ENCODE assay signal across 22 cellular contexts in the genomic region with DNA sequence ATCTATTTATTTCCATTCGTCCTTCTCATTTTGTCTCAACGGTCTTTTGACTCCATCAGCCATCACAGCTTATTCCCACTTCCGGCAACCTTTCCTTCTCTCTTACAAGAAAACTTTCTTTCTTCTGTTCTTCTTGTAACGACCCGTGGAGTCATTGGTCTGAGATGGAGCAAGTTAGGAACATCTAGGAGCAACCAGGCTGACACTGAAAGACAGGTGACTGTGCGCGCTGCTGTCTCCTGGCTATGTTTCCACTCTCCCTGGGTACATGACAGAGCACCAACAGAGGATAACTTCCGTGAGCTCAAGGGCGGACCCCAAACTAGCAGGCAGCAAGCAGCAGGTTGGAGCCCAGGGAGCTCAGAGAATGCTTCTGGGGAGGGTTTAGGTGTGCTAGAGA. TPM values are rescaled to one million over a fixed set of nuclear protein-coding genes. Genes with fewer than 3 reads are reported as not detected.
A peak's percentile ranks its signal among the peaks of the same experiment; 100 is the strongest.
DNase-seq lines count a peak whose midpoint lies in the region; ATAC-seq, FAIRE-seq and TF ChIP-seq lines count a peak whose summit lies in the region.
"Had no signal": no experiment of that assay in that cellular context is flagged by ENCODE, and none has a peak within 500 bp of the region (broad histone marks: within the 10 kb centered on the region; RNA-seq: fewer than 3 reads in every experiment).

No MANE protein-coding gene starts in this region.

- CTCF ChIA-PET in AG04449 (lab: Yijun Ruan, JAX) (interaction anchor here (1.0 to 2.2 kb wide), 5 partner anchors 12 to 48 kb away, joined by 3 to 9 read pairs (median 4); no protein-coding TSS in a partner anchor), T-cell (lab: Charles Lee) (no interaction called here)

- no peaks in the 10 kb centered on the region for H3K9me1 ChIP-seq in keratinocyte (ENCODE audit: control insufficient read depth, extremely low read depth, insufficient read depth, low read length)

- ATAC-seq in T-cell (replicated peaks in 1 of 4) (no peak), GM18861 (IDR thresholded peaks at IDR 0.05; ENCODE audit: unreplicated experiment) (no peak), GM18873 (IDR thresholded peaks at IDR 0.05; ENCODE audit: low FRiP score, unreplicated experiment) (no peak)
- ATAC-seq: A549 had no signal

- peaks cover 38 to 48% (median 41%) of the 10 kb centered on the region in 3 donors for H3K4me1 Mint-ChIP-seq in T-cell

- H3K27ac Mint-ChIP-seq in T-cell = no peak overlapping the region
- H3K27ac Mint-ChIP-seq: activated CD4-positive, alpha-beta T cell treated with anti-CD3 and anti-CD28 coated beads, Interleukin-2, amount 10 ng/mL, durations not matched to agents 7 days and 5 days; brain; CD8-positive, alpha-beta memory T cell; IgD-negative memory B cell; stimulated activated naive CD8-positive, alpha-beta T cell treated with anti-CD3 and anti-CD28 coated beads, Interleukin-15, Interleukin-2, amounts not matched to agents 100 ng/mL and 50 ng/mL, for 24 hours had no signal

- H3K79me2 ChIP-seq in keratinocyte (ENCODE audit: control insufficient read depth, insufficient read depth, low read length) = no peaks in the 10 kb centered on the region

- no peak overlapping the region for H3K9ac ChIP-seq in keratinocyte (ENCODE audit: control insufficient read depth, extremely low read depth, insufficient read depth, low read length)

- H3K9me3 Mint-ChIP-seq in T-cell = no peaks in the 10 kb centered on the region
- H3K9me3 Mint-ChIP-seq: activated CD4-positive, alpha-beta T cell treated with anti-CD3 and anti-CD28 coated beads, Interleukin-2, amount 10 ng/mL, durations not matched to agents 7 days and 5 days; IgD-negative memory B cell; stimulated activated naive CD8-positive, alpha-beta T cell treated with anti-CD3 and anti-CD28 coated beads, Interleukin-15, Interleukin-2, amounts not matched to agents 100 ng/mL and 50 ng/mL, for 24 hours had no signal

- no peaks in the 10 kb centered on the region for H4K20me1 ChIP-seq in keratinocyte (ENCODE audit: control insufficient read depth, extremely low read depth, insufficient read depth, low read length)

- H3K27me3 Mint-ChIP-seq in T-cell = peaks cover 70 to 72% of the 10 kb centered on the region in 2 donors

- H3K36me3 Mint-ChIP-seq in T-cell = no peaks in the 10 kb centered on the region
- H3K36me3 Mint-ChIP-seq: brain; CD8-positive, alpha-beta memory T cell; IgD-negative memory B cell had no signal

- DNase-seq in AG04449 (ENCODE audit: low read depth, low spot score) = no peak
- no peak for DNase-seq in HFF-Myc (ENCODE audit: extremely low read depth, low read depth)
- DNase-seq in astrocyte of the hippocampus (ENCODE audit: low read depth, low spot score) = peak; percentile 56
- no peak for DNase-seq in keratinocyte (ENCODE audit: low read depth, low spot score)
- DNase-seq in T-cell = no peak
- DNase-seq in SJCRH30 = no peak
- DNase-seq: activated CD4-positive, alpha-beta T cell treated with anti-CD3 and anti-CD28 coated beads, Interleukin-2, amount 10 ng/mL, durations not matched to agents 7 days and 5 days; activated naive CD4-positive, alpha-beta T cell; CD8-positive, alpha-beta memory T cell; dermis blood vessel endothelial cell; DMS79 treated with DMSO at 0.1 percent for 48 hours; erythroblast; heart right ventricle; kidney; NCI-H774; upper lobe of right lung had no signal

- no peaks in the 10 kb centered on the region for H3K9me3 ChIP-seq in keratinocyte (ENCODE audit: control insufficient read depth, low read depth, low read length)
- no peaks in the 10 kb centered on the region for H3K9me3 ChIP-seq in SJCRH30 (replicated peaks)
- H3K9me3 ChIP-seq: A549, heart right ventricle, upper lobe of right lung had no signal

- H3K36me3 ChIP-seq in keratinocyte (ENCODE audit: control insufficient read depth in 2 of 2, extremely low read depth in 1 of 2, insufficient read depth in 2 of 2, low read length in 2 of 2) (no peaks in the 10 kb centered on the region), SJCRH30 (no peaks in the 10 kb centered on the region)
- H3K36me3 ChIP-seq: heart right ventricle, upper lobe of right lung had no signal

- peak overlapping the region in 1 of 3 donors; percentile 87 for H3K4me3 Mint-ChIP-seq in T-cell
- H3K4me3 Mint-ChIP-seq: activated CD4-positive, alpha-beta T cell treated with anti-CD3 and anti-CD28 coated beads, Interleukin-2, amount 10 ng/mL, durations not matched to agents 7 days and 5 days; stimulated activated naive CD8-positive, alpha-beta T cell treated with anti-CD3 and anti-CD28 coated beads, Interleukin-15, Interleukin-2, amounts not matched to agents 100 ng/mL and 50 ng/mL, for 24 hours had no signal

- POLR2A ChIA-PET in AG04449 (lab: Yijun Ruan, JAX) = interaction anchor here (1.0 kb wide), 1 partner anchor 66 kb away, joined by 3 read pairs; the partner anchor contains the start of gene CFAP299
- POLR2A ChIA-PET in T-cell (lab: Charles Lee) = no interaction called here

- H3K4me1 ChIP-seq in keratinocyte (ENCODE audit: control insufficient read depth, extremely low read depth, insufficient read depth, low read length) (peaks cover 13% of the 10 kb centered on the region), SJCRH30 (peaks cover 3% of the 10 kb centered on the region; the same call in 1 of the 2 replicates)
- H3K4me1 ChIP-seq: A549 had no signal

- H2AFZ ChIP-seq in keratinocyte (ENCODE audit: control insufficient read depth, low read length) = peak overlapping the region; percentile 38

- dilution Hi-C loops in keratinocyte (cut with MboI; ENCODE audit: extremely low pct_ligation_motif_present, low sequenced_read_pairs) = no loop called here

- H3K4me2 ChIP-seq in keratinocyte (ENCODE audit: control insufficient read depth, extremely low read depth, insufficient read depth, low read depth, low read length) = peak overlapping the region; percentile 74
- H3K4me2 ChIP-seq: A549 had no signal

- peak; percentile 49 for FAIRE-seq in keratinocyte (lab: Jason Lieb, UNC)
- FAIRE-seq: A549, kidney had no signal

- H3K27me3 ChIP-seq in keratinocyte (ENCODE audit: control insufficient read depth, extremely low read depth, insufficient read depth, low read length) = peaks cover 38% of the 10 kb centered on the region
- H3K27me3 ChIP-seq in SJCRH30 = no peaks in the 10 kb centered on the region

- TF ChIP-seq CTCF in AG04449 (IDR thresholded peaks at IDR 0.05; ENCODE audit: insufficient read depth, low read length, missing control alignments) (no peak), HFF-Myc (IDR thresholded peaks at IDR 0.05; ENCODE audit: low read depth, low read length, missing control alignments) (no peak), keratinocyte (optimal IDR thresholded peaks at IDR 0.05 in 1 of 3, IDR thresholded peaks at IDR 0.05 in 1 of 3, conservative IDR thresholded peaks at IDR 0.05 in 1 of 3; ENCODE audit: extremely low read depth in 1 of 3, insufficient read depth in 2 of 3, low read length in 3 of 3) (no peak)

- peak overlapping the region; percentile 92 for H3K4me3 ChIP-seq in AG04449 (ENCODE audit: low read depth, low read length)
- H3K4me3 ChIP-seq in HFF-Myc (replicated peaks; ENCODE audit: low read depth, low read length) = peak overlapping the region; percentile 86
- peak overlapping the region in 1 of 3 experiments; percentile 8 for H3K4me3 ChIP-seq in keratinocyte (ENCODE audit: control insufficient read depth in 2 of 3, extremely low read depth in 1 of 3, insufficient read depth in 2 of 3, low read depth in 1 of 3, low read length in 3 of 3)
- no peak overlapping the region for H3K4me3 ChIP-seq in SJCRH30
- H3K4me3 ChIP-seq: A549, heart right ventricle, upper lobe of right lung had no signal

- H3K27ac ChIP-seq in keratinocyte (ENCODE audit: control insufficient read depth, insufficient read depth, low read length) (no peak overlapping the region), SJCRH30 (no peak overlapping the region)
- H3K27ac ChIP-seq: A549, heart right ventricle, upper lobe of right lung had no signal

RNA-seq across cellular contexts. Expression of gene FGF5, which starts 2.5 kb away (rescaled TPM):
- 3.9 to 5.4 TPM (median 4.4 TPM) in 3 replicates for polyA plus RNA-seq in keratinocyte
- 1.9 TPM for polyA plus RNA-seq in keratinocyte (2011; ENCODE audit: low read depth)
- polyA plus RNA-seq in keratinocyte (2011; cell fraction: cytosol; rRNA removed) = 4.4 and 6.0 TPM in 2 replicates
- 4.9 and 5.1 TPM in 2 replicates for polyA plus RNA-seq in keratinocyte (2011; cell fraction: nucleus; rRNA removed)
- polyA plus RNA-seq in keratinocyte (2012; ENCODE audit: low replicate concordance) = 1.0 and 5.1 TPM in 2 replicates
- polyA minus RNA-seq in keratinocyte = 4.7 to 8.3 TPM (median 5.6 TPM) in 3 replicates
- 12.3 TPM for polyA minus RNA-seq in keratinocyte (2011; cell fraction: cytosol; rRNA and poly(A)+ RNA removed)
- 7.5 and 12.9 TPM in 2 replicates for polyA minus RNA-seq in keratinocyte (2011; cell fraction: nucleus; rRNA and poly(A)+ RNA removed)
- under 1 TPM in 2 of 5 donors, not detected in 3; 0.07 to 0.18 TPM for total RNA-seq in T-cell
- 0.12 and 0.15 TPM in 2 replicates for total RNA-seq in SJCRH30 (2014; rRNA removed; shearing (Covaris generic))
- total RNA-seq: activated CD4-positive, alpha-beta T cell treated with anti-CD3 and anti-CD28 coated beads, Interleukin-2, amount 10 ng/mL, durations not matched to agents 7 days and 5 days; CD8-positive, alpha-beta memory T cell; upper lobe of right lung had no signal
- polyA plus RNA-seq: CD8-positive, alpha-beta memory T cell; IgD-negative memory B cell had no signal
